12 cellular contexts compared by ENCODE assay signal in the genomic region with DNA sequence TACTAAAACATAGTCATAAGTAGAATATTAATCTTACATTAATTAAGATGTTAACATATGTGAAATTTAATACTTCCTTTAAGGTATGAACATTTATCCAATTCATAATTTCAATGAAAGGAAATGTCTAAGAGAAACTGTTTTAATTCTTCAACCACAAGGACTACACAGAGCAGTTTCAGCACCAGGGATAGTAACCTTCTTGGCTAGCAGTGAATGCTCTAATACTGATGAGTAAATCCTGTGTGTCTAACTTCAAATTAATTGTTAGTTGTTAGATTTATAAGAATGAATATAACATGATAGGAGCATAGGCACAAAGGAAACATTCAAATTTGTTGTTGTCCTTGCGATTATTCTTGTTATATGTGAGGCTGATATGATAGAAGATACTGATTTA. TPM values are rescaled to one million over a fixed set of nuclear protein-coding genes. Genes with fewer than 3 reads are reported as not detected.
DNase-seq lines count a peak whose midpoint lies in the region; ATAC-seq, FAIRE-seq and TF ChIP-seq lines count a peak whose summit lies in the region.
"Had no signal": no experiment of that assay in that cellular context is flagged by ENCODE, and none has a peak within 500 bp of the region (broad histone marks: within the 10 kb centered on the region; RNA-seq: fewer than 3 reads in every experiment).

No MANE protein-coding gene starts in this region.

- H3K9me3 Mint-ChIP-seq in Calu3 (ENCODE audit: low read depth, unreplicated experiment) (no peaks in the 10 kb centered on the region), endodermal cell (no peaks in the 10 kb centered on the region)
- H3K9me3 Mint-ChIP-seq: activated CD4-positive, alpha-beta T cell treated with anti-CD3 and anti-CD28 coated beads, Interleukin-2, amount 10 ng/mL, durations not matched to agents 7 days and 5 days; neural crest cell had no signal

- CTCF ChIA-PET in Calu3 (lab: Charles Lee) = no interaction called here
- CTCF ChIA-PET in GM12878 (lab: Yijun Ruan, JAX) = no interaction called here

- peaks cover 10% of the 10 kb centered on the region for H3K4me1 Mint-ChIP-seq in Calu3 (ENCODE audit: low read depth, unreplicated experiment)
- no peaks in the 10 kb centered on the region for H3K4me1 Mint-ChIP-seq in endodermal cell
- H3K4me1 Mint-ChIP-seq: activated CD4-positive, alpha-beta T cell treated with anti-CD3 and anti-CD28 coated beads, Interleukin-2, amount 10 ng/mL, durations not matched to agents 7 days and 5 days; CD14-positive monocyte; neural crest cell had no signal

- RAD21 ChIA-PET in GM12878 (lab: Charles Lee; ENCODE audit: unreplicated experiment) = no interaction called here

- no peak for FAIRE-seq in GM12878 (lab: Jason Lieb, UNC)

- H3K79me2 ChIP-seq in GM12878 (ENCODE audit: control insufficient read depth, insufficient read depth, low read length) = no peaks in the 10 kb centered on the region

- no peaks in the 10 kb centered on the region for H3K36me3 ChIP-seq in GM12878 (ENCODE audit: control insufficient read depth in 2 of 2, insufficient read depth in 2 of 2, low read length in 1 of 2)
- H3K36me3 ChIP-seq in endodermal cell (ENCODE audit: control insufficient read depth, insufficient read depth, low read length) = no peaks in the 10 kb centered on the region
- H3K36me3 ChIP-seq in gastrocnemius medialis = no peaks in the 10 kb centered on the region

- H3K27me3 ChIP-seq in GM12878 (replicated peaks in 1 of 2; ENCODE audit: control insufficient read depth in 2 of 2, insufficient read depth in 2 of 2, low read length in 1 of 2) = no peaks in the 10 kb centered on the region
- H3K27me3 ChIP-seq in endodermal cell (ENCODE audit: control insufficient read depth, insufficient read depth, low read length, poor library complexity, severe bottlenecking) = no peaks in the 10 kb centered on the region
- H3K27me3 ChIP-seq in gastrocnemius medialis = no peaks in the 10 kb centered on the region

- in situ Hi-C loops in GM12878 (cut with MboI) = no loop called here
- in situ Hi-C loops in gastrocnemius medialis (cut with MboI; ENCODE audit: low sequenced_read_pairs in 4 of 4) = no loop called here

- ATAC-seq in GM12878 (no peak), HG03460 (IDR thresholded peaks at IDR 0.05; ENCODE audit: unreplicated experiment) (no peak), gastrocnemius medialis (no peak)

- H3K4me3 ChIP-seq in GM12878 = no peak overlapping the region
- H3K4me3 ChIP-seq in endodermal cell (ENCODE audit: low read length) = no peak overlapping the region
- H3K4me3 ChIP-seq in gastrocnemius medialis = no peak overlapping the region

- intact Hi-C loops in Calu3 (cut with micrococcal nuclease; ENCODE audit: unreplicated experiment) (no loop called here), GM12878 (cut with micrococcal nuclease; ENCODE audit: unreplicated experiment) (no loop called here), gastrocnemius medialis (cut with DNase I; ENCODE audit: low total_unique reads) (no loop called here)

- TF ChIP-seq CTCF in Calu3 (IDR thresholded peaks at IDR 0.05; ENCODE audit: unreplicated experiment) (no peak), GM12878 (IDR thresholded peaks at IDR 0.05 in 2 of 3, conservative IDR thresholded peaks at IDR 0.05 in 1 of 3; ENCODE audit: control insufficient read depth in 2 of 3, extremely low read depth in 1 of 3, insufficient read depth in 1 of 3, low read depth in 3 of 3, low read length in 3 of 3) (no peak), endodermal cell (conservative IDR thresholded peaks at IDR 0.05) (no peak), gastrocnemius medialis (IDR thresholded peaks at IDR 0.05 in 4 of 5, conservative IDR thresholded peaks at IDR 0.05 in 1 of 5) (no peak)

- H3K9ac ChIP-seq in GM12878 (ENCODE audit: control insufficient read depth, insufficient read depth, low read length) (no peak overlapping the region), endodermal cell (ENCODE audit: extremely low read depth, low read length, poor library complexity, severe bottlenecking) (no peak overlapping the region)

- H3K27me3 Mint-ChIP-seq in Calu3 (ENCODE audit: unreplicated experiment) = no peaks in the 10 kb centered on the region
- H3K27me3 Mint-ChIP-seq in endodermal cell (ENCODE audit: insufficient read depth) = no peaks in the 10 kb centered on the region

- H3K4me3 Mint-ChIP-seq in Calu3 (ENCODE audit: low read depth, unreplicated experiment) (no peak overlapping the region), endodermal cell (no peak overlapping the region)
- H3K4me3 Mint-ChIP-seq: activated CD4-positive, alpha-beta T cell treated with anti-CD3 and anti-CD28 coated beads, Interleukin-2, amount 10 ng/mL, durations not matched to agents 7 days and 5 days; CD14-positive monocyte; neural crest cell had no signal

- TF ChIP-seq EP300 in GM12878 (IDR thresholded peaks at IDR 0.05; ENCODE audit: borderline replicate concordance in 1 of 2, control insufficient read depth in 1 of 2, low read depth in 2 of 2, low read length in 2 of 2) = no peak

- WGBS in GM12878 (ENCODE audit: insufficient coverage, insufficient replicate concordance, low lambda C conversion rate, missing lambda C conversion rate) = 0% methylated on average over 1 of the region's 1 CpG
- no CpG with 5 or more reads among the region's 1 CpG for WGBS in endodermal cell (ENCODE audit: insufficient coverage in 1 of 2, insufficient read length in 1 of 2), 2 experiments

- H3K9me3 ChIP-seq in GM12878 (replicated peaks; ENCODE audit: control insufficient read depth, insufficient read depth, low read length) = no peaks in the 10 kb centered on the region
- no peaks in the 10 kb centered on the region for H3K9me3 ChIP-seq in endodermal cell (ENCODE audit: control insufficient read depth, low read length)
- no peaks in the 10 kb centered on the region for H3K9me3 ChIP-seq in gastrocnemius medialis

- H4K20me1 ChIP-seq in GM12878 (ENCODE audit: control insufficient read depth, insufficient read depth) = no peaks in the 10 kb centered on the region

- no peak overlapping the region for H3K27ac ChIP-seq in GM12878 (ENCODE audit: control insufficient read depth, insufficient read depth)
- no peak overlapping the region for H3K27ac ChIP-seq in endodermal cell (ENCODE audit: low read depth, low read length)
- no peak overlapping the region for H3K27ac ChIP-seq in gastrocnemius medialis

- peak; percentile 16 for DNase-seq in Calu3
- DNase-seq in M059J (ENCODE audit: low read depth) = peak; percentile 67
- no peak for DNase-seq in GM12878 (ENCODE audit: low read depth, low spot score)
- DNase-seq in iris pigment epithelial cell (ENCODE audit: low read depth) = peak; percentile 68
- DNase-seq in endodermal cell = no peak
- no peak for DNase-seq in gastrocnemius medialis
- no peak for DNase-seq in hippocampal formation (lab: John Stamatoyannopoulos, UW)
- DNase-seq: activated CD4-positive, alpha-beta T cell treated with anti-CD3 and anti-CD28 coated beads, Interleukin-2, amount 10 ng/mL, durations not matched to agents 7 days and 5 days; stimulated activated naive CD4-positive, alpha-beta T cell had no signal

- no peak for TF ChIP-seq POLR2A in GM12878 (IDR thresholded peaks at IDR 0.05; ENCODE audit: low read depth, low read length)
- no peak for TF ChIP-seq POLR2A in gastrocnemius medialis (IDR thresholded peaks at IDR 0.05)

- H2AFZ ChIP-seq in GM12878 (ENCODE audit: control insufficient read depth, low read depth, low read length) = no peak overlapping the region

- no peak overlapping the region for H3K4me2 ChIP-seq in GM12878 (ENCODE audit: control insufficient read depth, insufficient read depth)

- H3K27ac Mint-ChIP-seq in Calu3 (ENCODE audit: unreplicated experiment) (no peak overlapping the region), endodermal cell (no peak overlapping the region)
- H3K27ac Mint-ChIP-seq: activated CD4-positive, alpha-beta T cell treated with anti-CD3 and anti-CD28 coated beads, Interleukin-2, amount 10 ng/mL, durations not matched to agents 7 days and 5 days; CD14-positive monocyte had no signal

- H3K36me3 Mint-ChIP-seq in Calu3 (ENCODE audit: insufficient read depth, unreplicated experiment) (no peaks in the 10 kb centered on the region), endodermal cell (ENCODE audit: low read depth) (no peaks in the 10 kb centered on the region)
- H3K36me3 Mint-ChIP-seq: CD14-positive monocyte had no signal

- POLR2A ChIA-PET in GM12878 (lab: Charles Lee) = no interaction called here

- SMC1A ChIA-PET in GM12878 (lab: Charles Lee; ENCODE audit: uncharacterized antibody, unreplicated experiment) = no interaction called here

- no TSS peak for BruUV-seq in Calu3 (replicated peaks; lab: Mats Ljungman, UMichigan)
- BruUV-seq in GM12878 (replicated peaks; lab: Mats Ljungman, UMichigan) = no TSS peak

- H3K4me1 ChIP-seq in GM12878 (ENCODE audit: control insufficient read depth, insufficient read depth, low read length) = no peaks in the 10 kb centered on the region
- H3K4me1 ChIP-seq in endodermal cell (ENCODE audit: control insufficient read depth, insufficient read depth, low read length) = no peaks in the 10 kb centered on the region
- H3K4me1 ChIP-seq in gastrocnemius medialis = no peaks in the 10 kb centered on the region

- TF ChIP-seq RAD21 in GM12878 (IDR thresholded peaks at IDR 0.05; ENCODE audit: insufficient read depth, low read depth, low read length) = no peak

RNA-seq across cellular contexts. Expression of gene NBEA, which starts 15.6 kb away (rescaled TPM):
- total RNA-seq in Calu3 (2022) = 18.0 and 21.4 TPM in 2 replicates
- 2.9 and 6.4 TPM in 2 replicates for total RNA-seq in M059J (2014; rRNA removed; shearing (Covaris generic))
- 1.8 and 2.8 TPM in 2 replicates for total RNA-seq in GM12878 (2013; cell fraction: nucleolus; rRNA removed)
- 0.54 and 0.79 TPM in 2 replicates for total RNA-seq in GM12878 (2014; rRNA removed)
- 0.67 and 0.69 TPM in 2 replicates for total RNA-seq in GM12878 (2014; rRNA removed; fragmentation: Illumina TruSeq; extraction: Trizol)
- 0.72 and 1.3 TPM in 2 replicates for total RNA-seq in GM12878 (2021)
- 0.26 TPM for polyA plus RNA-seq in GM12878 (2011; ENCODE audit: low read depth)
- 3.6 and 4.3 TPM in 2 replicates for polyA plus RNA-seq in GM12878 (2011; rRNA removed)
- 2.0 and 2.3 TPM in 2 replicates for polyA plus RNA-seq in GM12878 (2011; cell fraction: cytosol; rRNA removed)
- 4.7 and 5.0 TPM in 2 replicates for polyA plus RNA-seq in GM12878 (2011; cell fraction: nucleus; rRNA removed)
- 0.36 and 0.38 TPM in 2 replicates for polyA plus RNA-seq in GM12878 (2012)
- 0.71 and 0.92 TPM in 2 replicates for polyA plus RNA-seq in GM12878 (2014; fragmentation: Illumina TruSeq; extraction: Trizol)
- polyA plus RNA-seq in GM12878 (2014; fragmentation: Nextera tagmentation; extraction: Ambion mirVana) = under 1 TPM; 0.23 to 0.29 TPM
- 0.42 and 0.47 TPM in 2 replicates for polyA plus RNA-seq in GM12878 (2014; rRNA removed)
- polyA plus RNA-seq in GM12878 (2016; fragmentation: Nextera tagmentation; extraction: Ambion mirVana) = under 1 TPM; 0.25 to 0.37 TPM
- polyA minus RNA-seq in GM12878 (2011; rRNA and poly(A)+ RNA removed) = 15.2 and 16.8 TPM in 2 replicates
- polyA minus RNA-seq in GM12878 (2011; cell fraction: cytosol; rRNA and poly(A)+ RNA removed) = 2.3 and 5.2 TPM in 2 replicates
- polyA minus RNA-seq in GM12878 (2011; cell fraction: nucleus; rRNA and poly(A)+ RNA removed) = 31.8 and 43.0 TPM in 2 replicates
- total RNA-seq in endodermal cell = 10 to 100 TPM; 15.2 to 15.9 TPM
- polyA plus RNA-seq in endodermal cell (2013, experiment 1 of 2) = 16.0 TPM
- polyA plus RNA-seq in endodermal cell (2013, experiment 2 of 2) = 15.5 TPM
- total RNA-seq in gastrocnemius medialis = 1 to 10 TPM; 4.1 to 5.1 (median 4.7) TPM

Comparison
In these comparisons a context has a peak if more than half of its experiments do, and no peak if none do; other contexts are left out.
1. DNase-seq: peak in Calu3 (single experiment), M059J (single experiment) and iris pigment epithelial cell (single experiment); none in GM12878 (single experiment), endodermal cell (single experiment), gastrocnemius medialis (0 of 2) and hippocampal formation (0 of 2).